Comparison of ENCODE assay signal across 36 cellular contexts in the genomic region with DNA sequence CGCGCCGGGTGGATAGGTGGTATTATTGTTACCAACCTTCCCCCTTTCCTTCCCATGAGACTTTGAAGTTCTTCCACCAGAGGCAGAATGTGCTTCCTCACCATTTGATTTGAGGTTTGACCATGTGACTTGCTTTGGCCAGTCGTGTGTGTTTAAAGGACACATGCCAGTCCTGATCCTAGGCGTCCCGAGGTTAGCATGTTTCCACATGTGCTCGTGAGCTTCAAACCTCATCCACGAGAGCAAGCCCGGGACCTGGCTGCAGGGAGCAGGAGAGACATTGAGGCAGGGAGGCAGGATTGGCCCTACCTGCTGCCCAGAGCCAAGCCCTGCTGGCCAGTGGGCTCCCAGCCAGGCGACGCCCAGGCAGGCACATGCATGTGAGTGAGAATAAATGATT. TPM values are rescaled to one million over a fixed set of nuclear protein-coding genes. Genes with fewer than 3 reads are reported as not detected.
"Had no signal": no experiment of that assay in that cellular context is flagged by ENCODE, and none has a peak within 500 bp of the region (broad histone marks: within the 10 kb centered on the region; RNA-seq: fewer than 3 reads in every experiment).

No MANE protein-coding gene starts in this region.

- H3K27ac ChIP-seq: brain microvascular endothelial cell, RWPE1, VCaP had no signal

- DNase-seq: activated B cell treated with CpG ODN at 0.5 μM for 24 hours; activated CD4-positive, alpha-beta memory T cell treated with anti-CD3 and anti-CD28 coated beads for 36 hours; activated CD4-positive, alpha-beta T cell treated with anti-CD3 and anti-CD28 coated beads for 4 hours; activated CD4-positive, alpha-beta T cell treated with anti-CD3 and anti-CD28 coated beads, Interleukin-2, amount 50 U/mL, for 1 hour; activated CD4-positive, CD25-positive, alpha-beta regulatory T cell treated with anti-CD3 and anti-CD28 coated beads, Interleukin-2, amount 50 U/mL, for 72 hours; activated CD8-positive, alpha-beta memory T cell treated with anti-CD3 and anti-CD28 coated beads, Interleukin-2, amount 50 U/mL, for 4 hours; activated gamma-delta T cell treated with Interleukin-2 at 50 U/mL for 16 hours; activated naive CD4-positive, alpha-beta T cell treated with anti-CD3 and anti-CD28 coated beads for 36 hours; activated T-cell treated with anti-CD3 and anti-CD28 coated beads for 4 hours; activated T-cell treated with anti-CD3 and anti-CD28 coated beads, Interleukin-2, amount 50 U/mL, for 4 hours; amniotic stem cell; aorta; brain microvascular endothelial cell; central memory CD4-positive, alpha-beta T cell; Karpas-422; NCI-H1105; NCI-H1417 treated with DMSO at 0.1 percent for 48 hours; NCI-H187 treated with DMSO at 0.1 percent for 48 hours; NCI-H2081; NCI-H2171 treated with DMSO at 0.1 percent for 48 hours; NCI-H2227 treated with DMSO at 0.1 percent for 48 hours; NCI-H446; NCI-H510A treated with DMSO at 0.1 percent for 48 hours; NK-92 treated with Interleukin-12 subunit alpha and Interleukin-12 subunit beta, amount 100 ng/mL, for 24 hours; PC-3; SIG-M5; SW 1271; T-helper 1 cell; T-helper 2 cell; T-helper 9 cell had no signal

- H3K36me3 ChIP-seq: brain microvascular endothelial cell had no signal

- ATAC-seq: activated naive CD4-positive, alpha-beta T cell treated with anti-CD3 and anti-CD28 coated beads, Interleukin-2, amount 50 U/mL, for 72 hours; activated T-cell treated with anti-CD3 and anti-CD28 coated beads, Interleukin-2, amount 50 U/mL, for 4 hours; PC-3; Right ventricle myocardium inferior had no signal

- FAIRE-seq: RCC 7860 had no signal

RNA-seq across cellular contexts. Expression of gene EDAR, which starts 27.4 kb away (rescaled TPM):
- total RNA-seq: activated B cell treated with CpG ODN at 0.5 μM for 24 hours, aorta, SK-MEL-5 had no signal
- polyA plus RNA-seq: aorta had no signal
